Comparison of ENCODE assay signal across 8 cellular contexts in the genomic region with DNA sequence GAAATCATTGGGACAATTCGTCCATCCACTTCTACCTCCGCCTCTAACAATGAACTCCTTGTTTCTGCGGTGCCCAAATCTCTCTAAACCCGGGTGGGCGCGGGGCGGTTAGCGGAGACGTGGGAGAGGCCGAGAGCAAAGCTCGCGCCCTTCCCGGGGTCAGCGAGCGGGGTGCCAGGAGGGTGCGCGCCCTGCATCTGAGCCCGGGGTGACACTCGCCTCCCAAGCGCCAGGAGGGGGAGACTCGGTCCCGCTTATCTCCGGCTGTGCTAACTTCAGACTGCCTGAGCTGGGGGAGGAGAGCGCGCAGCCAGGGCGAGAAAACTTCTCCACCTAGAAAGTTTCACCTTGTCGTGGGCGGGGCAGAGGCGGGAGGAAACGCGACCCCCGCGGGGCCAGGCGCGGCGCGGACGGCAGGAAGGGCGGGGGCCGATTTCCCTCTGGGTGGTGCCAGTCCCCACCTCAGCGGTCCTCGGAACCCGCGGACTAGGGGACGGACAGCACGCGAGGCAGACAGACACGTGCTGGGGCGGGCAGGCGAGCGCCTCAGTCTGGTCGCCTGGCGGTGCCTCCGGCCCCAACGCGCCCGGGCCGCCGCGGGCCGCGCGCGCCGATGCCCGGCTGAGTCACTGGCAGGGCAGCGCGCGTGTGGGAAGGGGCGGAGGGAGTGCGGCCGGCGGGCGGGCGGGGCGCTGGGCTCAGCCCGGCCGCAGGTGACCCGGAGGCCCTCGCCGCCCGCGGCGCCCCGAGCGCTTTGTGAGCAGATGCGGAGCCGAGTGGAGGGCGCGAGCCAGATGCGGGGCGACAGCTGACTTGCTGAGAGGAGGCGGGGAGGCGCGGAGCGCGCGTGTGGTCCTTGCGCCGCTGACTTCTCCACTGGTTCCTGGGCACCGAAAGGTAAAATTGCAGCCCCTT. TPM values are rescaled to one million over a fixed set of nuclear protein-coding genes. Genes with fewer than 3 reads are reported as not detected.
A peak's percentile ranks its signal among the peaks of the same experiment; 100 is the strongest.
DNase-seq lines count a peak whose midpoint lies in the region; ATAC-seq and TF ChIP-seq lines count a peak whose summit lies in the region.

A gene (plus strand): TSS at position 516 of the 915 bp plus-strand sequence. CDS start 26,889 bp downstream, outside the sequence.

- no peaks in the 10 kb centered on the region for H3K36me3 ChIP-seq in BE2C
- no peaks in the 10 kb centered on the region for H3K36me3 ChIP-seq in thyroid gland

- H3K27me3 Mint-ChIP-seq in activated T-helper 1 cell treated with anti-CD3 and anti-CD28 coated beads, Interleukin-12 subunit alpha, Interleukin-12 subunit beta, Interleukin-2, Interleukin-4 antibody, amounts not matched to agents 30 ng/mL and 10 ng/mL and 1 ng/mL, durations not matched to agents 14 hours and 24 hours and 36 hours (ENCODE audit: insufficient read depth): peaks cover 67% of the 10 kb centered on the region
- H3K27me3 Mint-ChIP-seq in nephron (ENCODE audit: low read depth): peaks cover 64% of the 10 kb centered on the region

- TF ChIP-seq CTCF in BE2C (IDR thresholded peaks at IDR 0.05; ENCODE audit: low read depth, low read length): no peak
- TF ChIP-seq CTCF in foreskin fibroblast (IDR thresholded peaks at IDR 0.05; ENCODE audit: low read depth, low read length): peak; percentile 76
- TF ChIP-seq CTCF in nephron (IDR thresholded peaks at IDR 0.05; ENCODE audit: unreplicated experiment in 3 of 3): peak; percentile 53 to 60 (median 57)
- peak; percentile 12 to 89 (median 68) for TF ChIP-seq CTCF in thyroid gland (IDR thresholded peaks at IDR 0.05)

- H3K27ac ChIP-seq in thyroid gland: peak within 1 kb of the TSS; percentile 75 to 86 (median 79)

- intact Hi-C loops in activated T-helper 1 cell treated with anti-CD3 and anti-CD28 coated beads, Interleukin-12 subunit alpha, Interleukin-12 subunit beta, Interleukin-2, Interleukin-4 antibody, amounts not matched to agents 30 ng/mL and 10 ng/mL and 1 ng/mL, durations not matched to agents 14 hours and 24 hours and 36 hours (cut with micrococcal nuclease): loop anchor here (1.0 to 10.0 kb wide), 7 partner anchors 83 to 497 kb away; a partner anchor contains a TSS
- intact Hi-C loops in thyroid gland (cut with DNase I): loop anchor here (10.0 kb wide), 1 partner anchor 113 kb away; no protein-coding TSS in a partner anchor

- H3K4me1 Mint-ChIP-seq in activated T-helper 1 cell treated with anti-CD3 and anti-CD28 coated beads, Interleukin-12 subunit alpha, Interleukin-12 subunit beta, Interleukin-2, Interleukin-4 antibody, amounts not matched to agents 30 ng/mL and 10 ng/mL and 1 ng/mL, durations not matched to agents 14 hours and 24 hours and 36 hours (ENCODE audit: low read depth): no peaks in the 10 kb centered on the region
- peaks cover 22% of the 10 kb centered on the region for H3K4me1 Mint-ChIP-seq in nephron

- H3K9me3 ChIP-seq in BE2C (no peaks in the 10 kb centered on the region), thyroid gland (no peaks in the 10 kb centered on the region)

- 1% methylated on average over 40 to 47 of the region's 101 CpGs for WGBS in thyroid gland, 2 donors

- H3K4me3 Mint-ChIP-seq in activated T-helper 1 cell treated with anti-CD3 and anti-CD28 coated beads, Interleukin-12 subunit alpha, Interleukin-12 subunit beta, Interleukin-2, Interleukin-4 antibody, amounts not matched to agents 30 ng/mL and 10 ng/mL and 1 ng/mL, durations not matched to agents 14 hours and 24 hours and 36 hours: peak within 1 kb of the TSS; percentile 79
- H3K4me3 Mint-ChIP-seq in nephron: peak within 1 kb of the TSS; percentile 87 to 90 (median 88)

- TF ChIP-seq POLR2A in thyroid gland (IDR thresholded peaks at IDR 0.05): peak in 1 of 2 donors; percentile 74

- H3K27me3 ChIP-seq in BE2C (peaks cover 51% of the 10 kb centered on the region), thyroid gland (no peaks in the 10 kb centered on the region)

- H3K9me3 Mint-ChIP-seq in activated T-helper 1 cell treated with anti-CD3 and anti-CD28 coated beads, Interleukin-12 subunit alpha, Interleukin-12 subunit beta, Interleukin-2, Interleukin-4 antibody, amounts not matched to agents 30 ng/mL and 10 ng/mL and 1 ng/mL, durations not matched to agents 14 hours and 24 hours and 36 hours: no peaks in the 10 kb centered on the region
- H3K9me3 Mint-ChIP-seq in nephron: no peaks in the 10 kb centered on the region

- H3K4me1 ChIP-seq in BE2C (no peaks in the 10 kb centered on the region), thyroid gland (peaks cover 8 to 13% of the 10 kb centered on the region in 2 donors)

- ATAC-seq in GM18907 (IDR thresholded peaks at IDR 0.05; ENCODE audit: unreplicated experiment) (peak; percentile 96), HG03097 (IDR thresholded peaks at IDR 0.05; ENCODE audit: low FRiP score, unreplicated experiment) (peak; percentile 88)

- peak within 1 kb of the TSS; percentile 76 for H3K27ac Mint-ChIP-seq in activated T-helper 1 cell treated with anti-CD3 and anti-CD28 coated beads, Interleukin-12 subunit alpha, Interleukin-12 subunit beta, Interleukin-2, Interleukin-4 antibody, amounts not matched to agents 30 ng/mL and 10 ng/mL and 1 ng/mL, durations not matched to agents 14 hours and 24 hours and 36 hours
- H3K27ac Mint-ChIP-seq in nephron: peak within 1 kb of the TSS; percentile 71 to 78 (median 72)

- H3K4me3 ChIP-seq in BE2C (ENCODE audit: low read depth, low read length): peak within 1 kb of the TSS; percentile 17
- H3K4me3 ChIP-seq in foreskin fibroblast (ENCODE audit: low read depth in 1 of 2, low read length in 2 of 2): peak within 1 kb of the TSS; percentile 82 to 95
- peak within 1 kb of the TSS; percentile 5 to 56 (median 49) for H3K4me3 ChIP-seq in thyroid gland (replicated peaks in 1 of 3)

- peak; percentile 42 for DNase-seq in BE2C
- peak; percentile 79 for DNase-seq in NCI-H345 treated with DMSO at 0.1 percent for 48 hours (lab: John Stamatoyannopoulos, UW; ENCODE audit: unreplicated experiment)
- peak; percentile 33 for DNase-seq in activated T-helper 1 cell treated with anti-CD3 and anti-CD28 coated beads, Interleukin-12 subunit alpha, Interleukin-12 subunit beta, Interleukin-2, Interleukin-4 antibody, amounts not matched to agents 30 ng/mL and 10 ng/mL and 1 ng/mL, durations not matched to agents 14 hours and 24 hours and 36 hours (ENCODE audit: low spot score)
- DNase-seq in foreskin fibroblast: peak; percentile 80 to 93
- DNase-seq in thyroid gland: peak; percentile 91

- H3K36me3 Mint-ChIP-seq in activated T-helper 1 cell treated with anti-CD3 and anti-CD28 coated beads, Interleukin-12 subunit alpha, Interleukin-12 subunit beta, Interleukin-2, Interleukin-4 antibody, amounts not matched to agents 30 ng/mL and 10 ng/mL and 1 ng/mL, durations not matched to agents 14 hours and 24 hours and 36 hours (ENCODE audit: low read depth): no peaks in the 10 kb centered on the region
- no peaks in the 10 kb centered on the region for H3K36me3 Mint-ChIP-seq in nephron (ENCODE audit: low read depth)

RNA-seq across cellular contexts. Expression of the gene that starts here (rescaled TPM):
- polyA plus RNA-seq in BE2C (2012; ENCODE audit: insufficient read depth, insufficient read length, low read depth): 0.54 TPM
- 3.2 TPM in 2 replicates for total RNA-seq in activated T-helper 1 cell treated with anti-CD3 and anti-CD28 coated beads, Interleukin-12 subunit alpha, Interleukin-12 subunit beta, Interleukin-2, Interleukin-4 antibody, amounts not matched to agents 30 ng/mL and 10 ng/mL and 1 ng/mL, durations not matched to agents 14 hours and 24 hours and 36 hours
- 10 to 100 TPM; 41.5 to 59.6 (median 52.7) TPM for total RNA-seq in thyroid gland

Comparison
In these comparisons a context has a peak if more than half of its experiments do, and no peak if none do; other contexts are left out.
1. Peak in every context shown above with its lines: DNase-seq, ATAC-seq, H3K4me3 ChIP-seq and H3K27ac ChIP-seq.
2. RNA of the gene that starts here (total RNA-seq): 41.5 to 59.6 TPM in thyroid gland; 3.2 TPM in activated T-helper 1 cell treated with anti-CD3 and anti-CD28 coated beads, Interleukin-12 subunit alpha, Interleukin-12 subunit beta, Interleukin-2, Interleukin-4 antibody, amounts not matched to agents 30 ng/mL and 10 ng/mL and 1 ng/mL, durations not matched to agents 14 hours and 24 hours and 36 hours; every median in the first group is over 10 times any median in the second.
3. DNase-seq: peak in every context shown above with its lines; median percentile 91 in thyroid gland; 86 in foreskin fibroblast; 79 in NCI-H345 treated with DMSO at 0.1 percent for 48 hours; 42 in BE2C; 33 in activated T-helper 1 cell treated with anti-CD3 and anti-CD28 coated beads, Interleukin-12 subunit alpha, Interleukin-12 subunit beta, Interleukin-2, Interleukin-4 antibody, amounts not matched to agents 30 ng/mL and 10 ng/mL and 1 ng/mL, durations not matched to agents 14 hours and 24 hours and 36 hours.
4. H3K4me3 ChIP-seq: peak in every context shown above with its lines; median percentile 88 in foreskin fibroblast; 49 in thyroid gland; 17 in BE2C.